17 cellular contexts compared by ENCODE assay signal in the genomic region with DNA sequence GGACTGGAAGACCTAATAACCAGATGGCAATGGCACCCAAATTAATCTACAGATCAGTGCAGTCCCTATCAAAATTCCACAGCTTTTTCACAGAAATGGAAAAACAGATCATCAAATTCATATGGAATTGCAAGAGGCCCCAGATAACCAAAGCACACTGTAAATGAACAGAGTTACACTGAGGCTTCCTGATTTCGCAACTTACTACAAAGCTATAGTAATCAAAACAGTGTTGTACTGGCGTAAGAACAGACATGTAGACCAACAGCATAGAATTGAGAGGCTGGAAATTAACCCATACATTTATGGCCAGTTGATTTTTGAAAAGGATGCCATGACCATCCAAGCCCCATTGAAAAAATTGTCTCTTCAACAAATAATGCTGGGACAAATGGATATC.
"Had no signal": no experiment of that assay in that cellular context is flagged by ENCODE, and none has a peak within 500 bp of the region (broad histone marks: within the 10 kb centered on the region; RNA-seq: fewer than 3 reads in every experiment).

No MANE protein-coding gene starts in this region.

- H3K9me3 ChIP-seq: neutrophil, pancreas had no signal

- H3K4me1 ChIP-seq: pancreas, right atrium auricular region, upper lobe of right lung had no signal

- H3K27ac ChIP-seq: adrenal gland, neutrophil, pancreas, psoas muscle, right atrium auricular region, upper lobe of right lung had no signal

- DNase-seq: activated CD4-positive, alpha-beta T cell treated with anti-CD3 and anti-CD28 coated beads for 1 hour; activated naive CD4-positive, alpha-beta T cell; activated T-cell treated with anti-CD3 and anti-CD28 coated beads, Interleukin-2, amount 50 U/mL, for 1 hour; adrenal gland; cortex of kidney; endodermal cell; glutamatergic neuron; hippocampal formation; mesenchymal stem cell; pancreas; psoas muscle; stimulated activated CD4-positive, alpha-beta T cell treated with anti-CD3 and anti-CD28 coated beads, Interleukin-4, amount 100 ng/mL, for 24 hours; stimulated activated naive CD8-positive, alpha-beta T cell treated with anti-CD3 and anti-CD28 coated beads, Interleukin-15, Interleukin-2, amounts not matched to agents 100 U/mL and 50 U/mL, for 24 hours; T-helper 1 cell; upper lobe of right lung had no signal

- H3K27me3 ChIP-seq: adrenal gland, neutrophil, pancreas, right atrium auricular region, upper lobe of right lung had no signal

- H3K4me3 ChIP-seq: adrenal gland, pancreas, psoas muscle, right atrium auricular region, upper lobe of right lung had no signal
